ENCODE assay signal across 7 cellular contexts in the genomic region with DNA sequence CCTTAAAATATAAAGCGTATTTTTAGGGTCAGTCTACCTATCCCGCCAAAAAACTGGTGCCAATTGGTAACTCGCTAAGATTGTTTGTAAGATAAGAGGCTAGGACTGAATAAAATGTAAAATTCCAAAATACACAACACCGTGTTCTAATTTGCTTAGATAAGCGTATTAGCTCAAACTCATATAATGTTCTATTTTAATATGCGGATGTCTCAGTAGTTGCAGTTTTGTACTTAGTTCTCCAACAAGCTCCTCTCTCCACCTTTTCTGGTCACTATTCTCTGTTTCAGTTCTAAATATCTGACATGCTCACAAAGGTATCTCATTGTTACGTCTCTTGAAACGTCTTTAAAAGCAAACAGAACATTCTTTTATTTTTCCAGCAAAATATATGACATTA. TPM values are rescaled to one million over a fixed set of nuclear protein-coding genes. Genes with fewer than 3 reads are reported as not detected.
"Had no signal": no experiment of that assay in that cellular context is flagged by ENCODE, and none has a peak within 500 bp of the region (broad histone marks: within the 10 kb centered on the region; RNA-seq: fewer than 3 reads in every experiment).

No MANE protein-coding gene starts in this region.

- FAIRE-seq: H1, H54, HTR-8/SVneo had no signal

- H3K27ac Mint-ChIP-seq: H9 had no signal

- H3K4me3 Mint-ChIP-seq: GM23338, H9 had no signal

- H2AFZ ChIP-seq: GM23338 had no signal

- H3K4me2 ChIP-seq: GM23338 had no signal

- H3K4me3 ChIP-seq: GM23338 had no signal

- DNase-seq: H9, HCEC 1CT had no signal

- ATAC-seq: GM23338 had no signal

RNA-seq across cellular contexts. Expression of gene NETO1, which starts 24.0 kb away (rescaled TPM):
- total RNA-seq: HT-29 had no signal
